Comparison of ENCODE assay signal across 8 cellular contexts in the genomic region with DNA sequence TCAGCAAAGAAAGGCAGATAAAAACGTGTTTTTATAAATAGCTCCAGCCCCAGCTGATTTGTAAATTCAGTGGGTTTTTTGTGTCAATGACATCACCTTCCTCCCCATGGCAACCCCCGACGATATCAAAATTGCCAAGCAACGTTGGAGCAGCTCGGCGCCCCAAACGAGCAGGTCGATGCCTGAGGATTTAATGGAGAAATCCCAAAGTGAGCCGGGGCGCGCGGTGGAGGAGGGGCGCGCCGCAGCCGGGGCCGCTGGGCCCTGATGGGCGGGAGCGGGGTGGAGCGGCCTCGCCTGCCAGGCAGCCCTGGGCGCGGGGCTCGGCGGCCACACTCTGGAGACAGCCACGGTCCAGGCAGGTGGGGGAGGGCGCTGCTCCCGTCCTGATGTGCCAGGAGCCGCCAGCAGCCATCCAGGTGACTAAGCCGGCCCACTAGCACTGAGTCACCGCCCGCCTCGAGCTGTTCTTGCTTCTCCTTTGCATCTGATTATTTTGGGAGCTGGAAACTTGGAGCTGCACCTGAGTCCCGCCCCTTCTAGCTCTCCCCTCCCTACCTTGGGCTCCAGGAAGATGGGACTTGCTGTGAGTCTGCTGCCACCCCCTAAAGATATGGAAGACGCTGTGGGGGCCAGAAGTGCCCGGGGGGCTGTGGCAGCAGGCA. TPM values are rescaled to one million over a fixed set of nuclear protein-coding genes. Genes with fewer than 3 reads are reported as not detected.
DNase-seq lines count a peak whose midpoint lies in the region; ATAC-seq, FAIRE-seq and TF ChIP-seq lines count a peak whose summit lies in the region.

A gene (plus strand): TSS at position 137 of the 665 bp plus-strand sequence. CDS start 25,723 bp downstream, outside the sequence.

- 2% methylated on average over 36 of the region's 36 CpGs for WGBS in prostate gland

- peak; percentile 77 for TF ChIP-seq POLR2A in prostate gland (IDR thresholded peaks at IDR 0.05)

- H3K4me3 Mint-ChIP-seq in activated naive CD8-positive, alpha-beta T cell treated with anti-CD3 and anti-CD28 coated beads, Interleukin-2, amount 10 ng/mL, durations not matched to agents 7 days and 5 days, result peak within 1 kb of the TSS; percentile 8

- H3K9me3 ChIP-seq in left ventricle myocardium inferior (replicated peaks) (no peaks in the 10 kb centered on the region), prostate gland (no peaks in the 10 kb centered on the region)

- H3K9me3 Mint-ChIP-seq in activated naive CD8-positive, alpha-beta T cell treated with anti-CD3 and anti-CD28 coated beads, Interleukin-2, amount 10 ng/mL, durations not matched to agents 7 days and 5 days, result no peaks in the 10 kb centered on the region

- peaks cover 20% of the 10 kb centered on the region for H3K27me3 Mint-ChIP-seq in activated naive CD8-positive, alpha-beta T cell treated with anti-CD3 and anti-CD28 coated beads, Interleukin-2, amount 10 ng/mL, durations not matched to agents 7 days and 5 days

- peak; percentile 25 for DNase-seq in SIG-M5 treated with dmso at 0.1 percent for 504 hours (lab: John Stamatoyannopoulos, UW; ENCODE audit: unreplicated experiment)
- DNase-seq in SIG-M5 (lab: John Stamatoyannopoulos, UW), result no peak
- peak; percentile 60 for DNase-seq in NCI-H2227 (lab: John Stamatoyannopoulos, UW; ENCODE audit: unreplicated experiment)
- DNase-seq in activated naive CD8-positive, alpha-beta T cell treated with anti-CD3 and anti-CD28 coated beads, Interleukin-2, amount 10 ng/mL, durations not matched to agents 7 days and 5 days, result peak; percentile 34
- DNase-seq in left ventricle myocardium inferior, result no peak
- DNase-seq in prostate gland (ENCODE audit: low spot score), result peak; percentile 81
- DNase-seq in D721Med (ENCODE audit: insufficient read length, low spot score), result no peak

- H3K36me3 ChIP-seq in left ventricle myocardium inferior (no peaks in the 10 kb centered on the region), prostate gland (no peaks in the 10 kb centered on the region)

- H3K4me3 ChIP-seq in left ventricle myocardium inferior, result peak within 1 kb of the TSS; percentile 57
- peak within 1 kb of the TSS; percentile 12 to 24 for H3K4me3 ChIP-seq in prostate gland

- FAIRE-seq in D721Med (lab: Jason Lieb, UNC), result no peak

- peaks cover 12% of the 10 kb centered on the region for H3K4me1 Mint-ChIP-seq in activated naive CD8-positive, alpha-beta T cell treated with anti-CD3 and anti-CD28 coated beads, Interleukin-2, amount 10 ng/mL, durations not matched to agents 7 days and 5 days

- TF ChIP-seq CTCF in left ventricle myocardium inferior (IDR thresholded peaks at IDR 0.05; ENCODE audit: borderline replicate concordance) (no peak), prostate gland (IDR thresholded peaks at IDR 0.05) (peak in 1 of 4 experiments; percentile 7), D721Med (IDR thresholded peaks at IDR 0.05; ENCODE audit: insufficient read depth, missing control alignments) (no peak)

- intact Hi-C loops in left ventricle myocardium inferior (cut with micrococcal nuclease) (no loop called here), prostate gland (cut with DNase I) (no loop called here)

- POLR2A ChIA-PET in activated naive CD8-positive, alpha-beta T cell treated with anti-CD3 and anti-CD28 coated beads, Interleukin-2, amount 10 ng/mL, durations not matched to agents 7 days and 5 days (lab: Charles Lee), result interaction anchor here (1.5 kb wide), 1 partner anchor 21 kb away, joined by 3 read pairs; no protein-coding TSS in a partner anchor

- H3K36me3 Mint-ChIP-seq in activated naive CD8-positive, alpha-beta T cell treated with anti-CD3 and anti-CD28 coated beads, Interleukin-2, amount 10 ng/mL, durations not matched to agents 7 days and 5 days, result peaks cover 1% of the 10 kb centered on the region

- peaks cover 11% of the 10 kb centered on the region for H3K4me1 ChIP-seq in left ventricle myocardium inferior
- no peaks in the 10 kb centered on the region for H3K4me1 ChIP-seq in prostate gland (replicated peaks)

- no peak within 1 kb of the TSS for H3K27ac ChIP-seq in left ventricle myocardium inferior (replicated peaks)
- peak within 1 kb of the TSS; percentile 23 to 32 for H3K27ac ChIP-seq in prostate gland

- peaks cover 33% of the 10 kb centered on the region for H3K27me3 ChIP-seq in left ventricle myocardium inferior (ENCODE audit: low read depth)
- H3K27me3 ChIP-seq in prostate gland (replicated peaks; ENCODE audit: insufficient read depth), result no peaks in the 10 kb centered on the region

- H3K27ac Mint-ChIP-seq in activated naive CD8-positive, alpha-beta T cell treated with anti-CD3 and anti-CD28 coated beads, Interleukin-2, amount 10 ng/mL, durations not matched to agents 7 days and 5 days, result no peak within 1 kb of the TSS

- ATAC-seq in activated naive CD8-positive, alpha-beta T cell treated with anti-CD3 and anti-CD28 coated beads, Interleukin-2, amount 10 ng/mL, durations not matched to agents 7 days and 5 days (ENCODE audit: low read depth), result peak; percentile 37
- ATAC-seq in HG03095 (IDR thresholded peaks at IDR 0.05; ENCODE audit: unreplicated experiment), result no peak

RNA-seq across cellular contexts. Expression of the gene that starts here (rescaled TPM):
- 1 to 10 TPM in 1 of 2 experiments, under 1 TPM in 1; 0.91 to 1.3 TPM for total RNA-seq in activated naive CD8-positive, alpha-beta T cell treated with anti-CD3 and anti-CD28 coated beads, Interleukin-2, amount 10 ng/mL, durations not matched to agents 7 days and 5 days
- total RNA-seq in left ventricle myocardium inferior (8.2 TPM), prostate gland (100 to 1,000 TPM in 1 of 2 donors, 10 to 100 TPM in 1; 13.8 to 190 TPM)

Comparison
In these comparisons a context has a peak if more than half of its experiments do, and no peak if none do; other contexts are left out.
1. DNase-seq: peak in SIG-M5 treated with dmso at 0.1 percent for 504 hours (single experiment), NCI-H2227 (single experiment), activated naive CD8-positive, alpha-beta T cell treated with anti-CD3 and anti-CD28 coated beads, Interleukin-2, amount 10 ng/mL, durations not matched to agents 7 days and 5 days (single experiment) and prostate gland (single experiment); none in SIG-M5 (single experiment), left ventricle myocardium inferior (single experiment) and D721Med (single experiment).